Comparison of ENCODE assay signal across 13 cellular contexts in the genomic region with DNA sequence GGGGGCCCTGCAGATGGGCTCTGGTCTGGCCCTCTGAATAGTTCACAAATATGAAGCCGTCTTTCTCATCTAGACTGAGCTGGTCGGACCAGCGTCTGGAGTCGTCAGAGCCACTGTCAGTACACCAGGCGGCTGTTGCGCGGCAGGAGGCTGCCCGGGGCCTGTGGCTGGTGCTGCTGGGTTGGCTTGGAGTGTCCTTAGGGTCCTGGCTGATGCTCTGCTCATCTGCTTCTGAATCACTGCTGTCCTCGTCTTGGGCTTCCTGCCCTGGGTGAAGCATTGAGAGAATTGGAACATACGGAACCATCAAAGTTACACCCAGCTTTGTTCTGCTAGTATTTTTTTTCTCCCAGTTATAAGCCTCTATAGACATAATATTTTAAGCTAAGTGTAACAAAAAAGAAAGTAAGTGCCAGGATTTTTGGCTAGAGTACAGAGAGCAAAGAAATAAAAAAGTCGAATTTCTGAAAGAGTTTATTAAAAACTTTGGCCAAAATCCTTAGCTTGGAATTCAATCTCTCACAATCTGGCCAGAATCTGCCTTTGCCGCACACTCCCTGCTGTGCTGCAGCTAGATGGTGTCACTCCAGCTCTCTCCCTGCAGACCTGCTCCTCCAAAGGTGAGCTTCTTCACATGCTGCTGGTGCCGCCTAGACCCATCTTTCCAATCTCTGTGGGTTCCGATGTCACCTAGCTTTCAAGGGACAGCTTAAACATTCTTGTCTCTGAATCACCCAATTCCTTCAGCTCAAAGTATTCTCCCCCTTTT.
"Had no signal": no experiment of that assay in that cellular context is flagged by ENCODE, and none has a peak within 500 bp of the region (broad histone marks: within the 10 kb centered on the region; RNA-seq: fewer than 3 reads in every experiment).

No MANE protein-coding gene starts in this region.

- H3K4me3 ChIP-seq: heart right ventricle, pancreas, upper lobe of left lung had no signal

- ATAC-seq: heart right ventricle; natural killer cell treated with Interleukin-12 subunit alpha and Interleukin-12 subunit beta and Interleukin-15 and Interleukin-18, amount 100 ng/mL, for 72 hours; stimulated activated naive B cell treated with anti-CD40 and anti-IgM and Interleukin-4, amounts not matched to agents 10 μg/mL and 1 μg/mL and 100 μg/mL, for 72 hours had no signal

- H3K27ac ChIP-seq: heart right ventricle, neutrophil, pancreas, upper lobe of left lung, WERI-Rb-1 had no signal

- DNase-seq: activated CD4-positive, alpha-beta T cell treated with anti-CD3 and anti-CD28 coated beads for 1 hour; activated CD4-positive, alpha-beta T cell treated with anti-CD3 and anti-CD28 coated beads, Interleukin-2, amount 50 U/mL, for 4 hours; activated gamma-delta T cell; erythroblast; heart right ventricle; pancreas; stimulated activated naive B cell treated with anti-CD40 and anti-IgM and Interleukin-4, amounts not matched to agents 10 μg/mL and 1 μg/mL and 100 μg/mL, for 72 hours; SW 1271; T-helper 2 cell; WERI-Rb-1 had no signal

- H3K9me3 ChIP-seq: heart right ventricle, neutrophil, pancreas, upper lobe of left lung had no signal

- H3K27me3 ChIP-seq: heart right ventricle, neutrophil, pancreas, upper lobe of left lung had no signal
